ENCODE assay signal across 9 cellular contexts in the genomic region with DNA sequence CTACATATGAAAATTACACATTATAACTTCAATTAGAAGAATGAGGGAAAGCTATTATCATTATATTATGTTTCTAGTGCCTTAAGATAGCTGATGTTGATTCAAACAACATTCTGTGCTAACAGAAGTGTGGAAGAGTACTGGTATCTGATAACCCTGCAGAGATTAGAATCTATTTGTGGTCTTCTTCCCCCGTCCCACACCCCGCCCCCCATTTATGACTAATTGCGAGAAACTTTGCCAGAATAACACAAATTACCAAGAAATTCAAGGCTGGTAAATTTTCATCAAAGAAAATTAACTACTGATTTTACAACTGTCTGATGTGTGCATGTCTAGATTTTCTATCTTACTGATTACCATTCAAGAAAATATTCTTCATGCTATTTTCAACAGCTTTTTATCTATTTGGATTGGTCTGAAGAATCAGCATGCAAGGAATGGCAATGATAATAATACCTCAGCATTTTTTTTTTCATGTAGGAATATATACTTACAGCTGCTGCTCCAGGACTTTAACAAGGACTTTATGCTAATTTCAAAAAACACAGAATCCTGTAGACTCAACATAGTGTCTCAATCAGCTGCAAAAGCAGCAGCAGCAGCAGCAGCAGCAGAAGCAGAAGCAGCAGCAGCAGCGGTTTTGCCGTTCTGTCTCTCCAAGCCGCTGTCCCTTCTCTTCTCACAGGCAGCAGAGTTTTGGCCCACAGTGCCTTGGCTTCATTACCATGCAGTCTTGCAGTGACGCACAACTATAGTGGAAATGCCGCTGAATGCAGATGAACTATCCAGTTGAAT.
DNase-seq lines count a peak whose midpoint lies in the region; ATAC-seq and TF ChIP-seq lines count a peak whose summit lies in the region.
"Had no signal": no experiment of that assay in that cellular context is flagged by ENCODE, and none has a peak within 500 bp of the region (broad histone marks: within the 10 kb centered on the region; RNA-seq: fewer than 3 reads in every experiment).

No MANE protein-coding gene starts in this region.

- WGBS in SK-N-SH (ENCODE audit: low lambda C conversion rate): 20% methylated on average over 8 of the region's 8 CpGs

- H3K4me2 ChIP-seq in SK-N-SH: peak overlapping the region; percentile 58; the same call in 1 of the 2 replicates

- no peak overlapping the region for H2AFZ ChIP-seq in SK-N-SH (ENCODE audit: low read depth)

- DNase-seq in A172 (ENCODE audit: low spot score) (peak; percentile 11), SK-N-SH (peak; percentile 30), cerebellar cortex (ENCODE audit: low spot score) (peak; percentile 54), myocyte (ENCODE audit: low read depth) (peak; percentile 49), NCI-H1694 treated with DMSO at 0.1 percent for 48 hours (lab: John Stamatoyannopoulos, UW) (no peak), NCI-H82 treated with DMSO at 0.1 percent for 48 hours (lab: John Stamatoyannopoulos, UW; ENCODE audit: unreplicated experiment) (no peak)

- no peaks in the 10 kb centered on the region for H3K27me3 ChIP-seq in SK-N-SH (ENCODE audit: insufficient read depth)
- H3K27me3 ChIP-seq: neutrophil had no signal

- peaks cover 0 to 6% of the 10 kb centered on the region in 2 experiments for H3K36me3 ChIP-seq in SK-N-SH (replicated peaks in 1 of 2; ENCODE audit: control insufficient read depth in 1 of 2, insufficient read depth in 2 of 2, low read length in 1 of 2)
- H3K36me3 ChIP-seq: neutrophil had no signal

- peaks cover 43% of the 10 kb centered on the region for H3K79me2 ChIP-seq in SK-N-SH (ENCODE audit: insufficient read depth)

- peaks cover 28% of the 10 kb centered on the region for H3F3A ChIP-seq in SK-N-SH (replicated peaks; ENCODE audit: insufficient read depth)

- no peaks in the 10 kb centered on the region for H3K9me2 ChIP-seq in SK-N-SH

- CTCF ChIA-PET in SK-N-SH (lab: Yijun Ruan, JAX): interaction anchor here (1.5 to 1.9 kb wide), 3 partner anchors 11 to 34 kb away, joined by 4 to 6 read pairs (median 4); no protein-coding TSS in a partner anchor

- peak overlapping the region; percentile 15 to 25; a peak in 3 of 4 replicates for H3K4me3 ChIP-seq in SK-N-SH (ENCODE audit: low read depth in 2 of 2, low read length in 1 of 2)

- no peaks in the 10 kb centered on the region for H3K9me3 ChIP-seq in SK-N-SH
- H3K9me3 ChIP-seq: neutrophil had no signal

- TF ChIP-seq EP300 in SK-N-SH (IDR thresholded peaks at IDR 0.05; ENCODE audit: borderline replicate concordance in 1 of 2, low read depth in 1 of 2, low read length in 1 of 2): 0 out of 4 replicates have a peak, but pooled peaks of 1 of the 2 experiments have one; percentile 23

- TF ChIP-seq RAD21 in SK-N-SH (IDR thresholded peaks at IDR 0.05; ENCODE audit: low read length): no peak

- no peak for TF ChIP-seq CTCF in SK-N-SH (IDR thresholded peaks at IDR 0.05)

- H3K27ac ChIP-seq in SK-N-SH (ENCODE audit: low read depth in 2 of 2, low read length in 1 of 2) (peak overlapping the region in 1 of 2 experiments; percentile 70; a peak in 3 of 4 replicates), temporal lobe (ENCODE audit: low read depth, low read length) (peak overlapping the region; percentile 82)
- H3K27ac ChIP-seq: neutrophil had no signal

- peaks cover 40% of the 10 kb centered on the region for H4K20me1 ChIP-seq in SK-N-SH (ENCODE audit: insufficient read depth)

- ATAC-seq in HG02763 (IDR thresholded peaks at IDR 0.05; ENCODE audit: unreplicated experiment): no peak

- POLR2A ChIA-PET in SK-N-SH (lab: Yijun Ruan, JAX): interaction anchor here (1.4 kb wide), 1 partner anchor 127 kb away, joined by 6 read pairs; a partner anchor contains a TSS

- H3K9ac ChIP-seq in SK-N-SH: no peak overlapping the region

- peaks cover 13 to 38% of the 10 kb centered on the region in 2 experiments; a peak in 3 of 4 replicates for H3K4me1 ChIP-seq in SK-N-SH (ENCODE audit: control insufficient read depth in 1 of 2, insufficient read depth in 2 of 2, low read depth in 1 of 2, low read length in 1 of 2)

TF ChIP-seq in SK-N-SH, 30 proteins besides CTCF, POLR2A, EP300 and RAD21:
- TF ChIP-seq, protein P1, sequence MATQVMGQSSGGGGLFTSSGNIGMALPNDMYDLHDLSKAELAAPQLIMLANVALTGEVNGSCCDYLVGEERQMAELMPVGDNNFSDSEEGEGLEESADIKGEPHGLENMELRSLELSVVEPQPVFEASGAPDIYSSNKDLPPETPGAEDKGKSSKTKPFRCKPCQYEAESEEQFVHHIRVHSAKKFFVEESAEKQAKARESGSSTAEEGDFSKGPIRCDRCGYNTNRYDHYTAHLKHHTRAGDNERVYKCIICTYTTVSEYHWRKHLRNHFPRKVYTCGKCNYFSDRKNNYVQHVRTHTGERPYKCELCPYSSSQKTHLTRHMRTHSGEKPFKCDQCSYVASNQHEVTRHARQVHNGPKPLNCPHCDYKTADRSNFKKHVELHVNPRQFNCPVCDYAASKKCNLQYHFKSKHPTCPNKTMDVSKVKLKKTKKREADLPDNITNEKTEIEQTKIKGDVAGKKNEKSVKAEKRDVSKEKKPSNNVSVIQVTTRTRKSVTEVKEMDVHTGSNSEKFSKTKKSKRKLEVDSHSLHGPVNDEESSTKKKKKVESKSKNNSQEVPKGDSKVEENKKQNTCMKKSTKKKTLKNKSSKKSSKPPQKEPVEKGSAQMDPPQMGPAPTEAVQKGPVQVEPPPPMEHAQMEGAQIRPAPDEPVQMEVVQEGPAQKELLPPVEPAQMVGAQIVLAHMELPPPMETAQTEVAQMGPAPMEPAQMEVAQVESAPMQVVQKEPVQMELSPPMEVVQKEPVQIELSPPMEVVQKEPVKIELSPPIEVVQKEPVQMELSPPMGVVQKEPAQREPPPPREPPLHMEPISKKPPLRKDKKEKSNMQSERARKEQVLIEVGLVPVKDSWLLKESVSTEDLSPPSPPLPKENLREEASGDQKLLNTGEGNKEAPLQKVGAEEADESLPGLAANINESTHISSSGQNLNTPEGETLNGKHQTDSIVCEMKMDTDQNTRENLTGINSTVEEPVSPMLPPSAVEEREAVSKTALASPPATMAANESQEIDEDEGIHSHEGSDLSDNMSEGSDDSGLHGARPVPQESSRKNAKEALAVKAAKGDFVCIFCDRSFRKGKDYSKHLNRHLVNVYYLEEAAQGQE (IDR thresholded peaks at IDR 0.05; ENCODE audit: low read depth, low read length): 0 out of 2 replicates have a peak, but pooled peaks have one; percentile 39
- peak; percentile 37 for TF ChIP-seq TCF12 (IDR thresholded peaks at IDR 0.05)
- peak; percentile 26; the same call in 1 of the 2 replicates for TF ChIP-seq NFIC (IDR thresholded peaks at IDR 0.05; ENCODE audit: borderline replicate concordance)
- peak; percentile 24; the same call in 1 of the 2 replicates for TF ChIP-seq FOSL2 (IDR thresholded peaks at IDR 0.05; ENCODE audit: borderline replicate concordance, low read depth)
- TF ChIP-seq GATA2 (CRISPR knock-in tag; IDR thresholded peaks at IDR 0.05): no peak
- peak; percentile 49; the same call in 1 of the 2 replicates for TF ChIP-seq JUND (IDR thresholded peaks at IDR 0.05)

Comparison
In these comparisons a context has a peak if more than half of its experiments do, and no peak if none do; other contexts are left out.
1. DNase-seq: peak in A172 (single experiment), SK-N-SH (single experiment), cerebellar cortex (single experiment) and myocyte (single experiment); none in NCI-H1694 treated with DMSO at 0.1 percent for 48 hours (single experiment) and NCI-H82 treated with DMSO at 0.1 percent for 48 hours (single experiment).